Comparison of ENCODE assay signal across 28 cellular contexts in genomic region chr5:53858700-53859456, GRCh38.
"Had no signal": no experiment of that assay in that cellular context is flagged by ENCODE, and none has a peak within 500 bp of the region (broad histone marks: within the 10 kb centered on the region; RNA-seq: fewer than 3 reads in every experiment).

No MANE protein-coding gene starts in this region.

- H3K36me3 ChIP-seq: colonic mucosa, esophagus muscularis mucosa, gastroesophageal sphincter, heart left ventricle, left lung, lower lobe of right lung had no signal

- H3K9me3 Mint-ChIP-seq: effector memory CD8-positive, alpha-beta T cell had no signal

- H3K4me2 ChIP-seq: hepatocyte had no signal

- H3K9me3 ChIP-seq: colonic mucosa had no signal

- H3K27ac Mint-ChIP-seq: dendritic cell treated with granulocyte-macrophage colony-stimulating factor and Interleukin-4, amounts not matched to agents 40 ng/mL and 50 ng/mL, for 4 days; effector memory CD8-positive, alpha-beta T cell; endodermal cell; immature natural killer cell; mesothelial cell of epicardium; naive B cell; naive thymus-derived CD8-positive, alpha-beta T cell had no signal

- H3K4me3 Mint-ChIP-seq: dendritic cell treated with granulocyte-macrophage colony-stimulating factor and Interleukin-4, amounts not matched to agents 40 ng/mL and 50 ng/mL, for 4 days; effector memory CD8-positive, alpha-beta T cell; endodermal cell; immature natural killer cell; mesothelial cell of epicardium; naive B cell; naive thymus-derived CD8-positive, alpha-beta T cell had no signal

- ATAC-seq: effector memory CD8-positive, alpha-beta T cell; foreskin keratinocyte; gastroesophageal sphincter; heart left ventricle; left lung; left ventricle myocardium superior; lower lobe of right lung; mucosa of descending colon; naive thymus-derived CD8-positive, alpha-beta T cell had no signal

- H3K79me2 ChIP-seq: hepatocyte had no signal

- H3K4me1 ChIP-seq: colonic mucosa, esophagus muscularis mucosa, foreskin keratinocyte, gastroesophageal sphincter, heart left ventricle, left lung, lower lobe of right lung had no signal

- H3K27me3 Mint-ChIP-seq: dendritic cell treated with granulocyte-macrophage colony-stimulating factor and Interleukin-4, amounts not matched to agents 40 ng/mL and 50 ng/mL, for 4 days had no signal

- H2AFZ ChIP-seq: hepatocyte had no signal

- FAIRE-seq: endometrium, frontal cortex, kidney had no signal

- H3K27me3 ChIP-seq: colonic mucosa, esophagus muscularis mucosa, foreskin keratinocyte, gastroesophageal sphincter, heart left ventricle, hepatocyte, left lung had no signal

- H3K27ac ChIP-seq: colonic mucosa, epithelial cell of prostate, esophagus muscularis mucosa, foreskin keratinocyte, gastroesophageal sphincter, heart left ventricle, hepatocyte, left lung, lower lobe of right lung had no signal

- H3K4me3 ChIP-seq: colonic mucosa, esophagus muscularis mucosa, gastroesophageal sphincter, heart left ventricle, hepatocyte, left lung, lower lobe of right lung, mucosa of descending colon had no signal

- H3K4me1 Mint-ChIP-seq: endodermal cell; immature natural killer cell; mesothelial cell of epicardium; naive B cell; naive thymus-derived CD8-positive, alpha-beta T cell had no signal

- DNase-seq: colonic mucosa; cortex of kidney; effector CD8-positive, alpha-beta T cell; effector memory CD8-positive, alpha-beta T cell; endodermal cell; erythroblast; foreskin keratinocyte; heart left ventricle; hypothalamus; immature natural killer cell; islet precursor cell; kidney; kidney glomerular epithelial cell; left lung; left ventricle myocardium superior; lower lobe of right lung; mesenchymal stem cell; mucosa of descending colon; naive B cell; naive thymus-derived CD8-positive, alpha-beta T cell had no signal
